Comparison of ENCODE assay signal across 12 cellular contexts in the genomic region with DNA sequence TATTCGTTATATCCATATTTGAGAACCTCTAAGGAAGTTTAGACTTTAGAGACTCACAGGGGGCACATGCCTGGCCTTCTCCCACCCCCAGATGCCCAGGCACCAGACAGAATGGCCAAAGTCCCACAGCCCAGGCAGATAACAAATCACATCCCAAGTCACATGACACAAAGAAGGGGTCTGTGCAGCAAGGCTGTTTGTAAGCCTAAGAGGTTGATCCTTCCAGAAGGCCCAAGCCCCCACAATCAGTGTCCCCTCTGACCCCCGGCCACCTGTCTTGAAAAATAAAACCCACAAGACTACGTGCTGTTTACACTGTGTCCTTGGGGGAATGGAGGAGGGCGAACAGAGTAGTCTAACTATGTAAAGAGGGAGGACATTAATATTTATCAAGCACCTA. TPM values are rescaled to one million over a fixed set of nuclear protein-coding genes. Genes with fewer than 3 reads are reported as not detected.
DNase-seq lines count a peak whose midpoint lies in the region; ATAC-seq and TF ChIP-seq lines count a peak whose summit lies in the region.
"Had no signal": no experiment of that assay in that cellular context is flagged by ENCODE, and none has a peak within 500 bp of the region (broad histone marks: within the 10 kb centered on the region; RNA-seq: fewer than 3 reads in every experiment).

No MANE protein-coding gene starts in this region.

- peak; percentile 54 for DNase-seq in SK-N-SH
- no peak for DNase-seq in T-helper 17 cell
- DNase-seq in hepatocyte (ENCODE audit: low spot score): no peak
- no peak for DNase-seq in smooth muscle cell (lab: John Stamatoyannopoulos, UW; ENCODE audit: unreplicated experiment)
- no peak for DNase-seq in HuH-7.5 (ENCODE audit: low spot score)
- DNase-seq in NCI-H1436 treated with DMSO at 0.1 percent for 48 hours (lab: John Stamatoyannopoulos, UW): no peak
- DNase-seq: activated CD4-positive, alpha-beta T cell treated with anti-CD3 and anti-CD28 coated beads for 4 hours; H7 had no signal

- H3K36me3 ChIP-seq in SK-N-SH (replicated peaks in 1 of 2; ENCODE audit: control insufficient read depth in 1 of 2, insufficient read depth in 2 of 2, low read length in 1 of 2): peaks cover 0 to 5% of the 10 kb centered on the region in 2 experiments
- no peaks in the 10 kb centered on the region for H3K36me3 ChIP-seq in hepatocyte (replicated peaks; ENCODE audit: insufficient read depth, low read depth)
- no peaks in the 10 kb centered on the region for H3K36me3 ChIP-seq in smooth muscle cell (ENCODE audit: low read depth)

- WGBS in SK-N-SH (ENCODE audit: low lambda C conversion rate): 67% methylated on average over 4 of the region's 4 CpGs
- 54% methylated on average over 4 of the region's 4 CpGs for WGBS in hepatocyte (ENCODE audit: low lambda C conversion rate, missing lambda C conversion rate)
- 88% methylated on average over 4 of the region's 4 CpGs for WGBS in smooth muscle cell (ENCODE audit: low lambda C conversion rate)

- no peak for TF ChIP-seq EP300 in SK-N-SH (IDR thresholded peaks at IDR 0.05; ENCODE audit: borderline replicate concordance in 1 of 2, low read depth in 1 of 2, low read length in 1 of 2)

- peak overlapping the region; percentile 86 for H3K4me2 ChIP-seq in SK-N-SH
- H3K4me2 ChIP-seq in hepatocyte: peak overlapping the region; percentile 91
- peak overlapping the region; percentile 98 for H3K4me2 ChIP-seq in smooth muscle cell

- peak overlapping the region; percentile 79 for H3K4me3 Mint-ChIP-seq in T-helper 17 cell

- peak overlapping the region; percentile 98 for H3K27ac Mint-ChIP-seq in T-helper 17 cell

- H3K9me3 ChIP-seq in SK-N-SH: no peaks in the 10 kb centered on the region
- H3K9me3 ChIP-seq in T-helper 17 cell (ENCODE audit: control insufficient read depth, low read length, poor library complexity, severe bottlenecking): no peaks in the 10 kb centered on the region
- H3K9me3 ChIP-seq in hepatocyte (ENCODE audit: low read depth): no peaks in the 10 kb centered on the region
- no peaks in the 10 kb centered on the region for H3K9me3 ChIP-seq in smooth muscle cell (replicated peaks; ENCODE audit: low read depth)

- H3K9me2 ChIP-seq in SK-N-SH: no peaks in the 10 kb centered on the region
- no peaks in the 10 kb centered on the region for H3K9me2 ChIP-seq in hepatocyte (replicated peaks; ENCODE audit: insufficient read depth)

- H3K36me3 Mint-ChIP-seq in T-helper 17 cell (ENCODE audit: low read depth): no peaks in the 10 kb centered on the region

- H3K9ac ChIP-seq in SK-N-SH (no peak overlapping the region), smooth muscle cell (ENCODE audit: low read depth) (no peak overlapping the region)

- H3F3A ChIP-seq in SK-N-SH (replicated peaks; ENCODE audit: insufficient read depth): peaks cover 33% of the 10 kb centered on the region
- H3F3A ChIP-seq in smooth muscle cell (ENCODE audit: low read depth): peaks cover 27% of the 10 kb centered on the region

- no peak overlapping the region for H3K4me3 ChIP-seq in SK-N-SH (ENCODE audit: low read depth in 2 of 2, low read length in 1 of 2)
- H3K4me3 ChIP-seq in hepatocyte: no peak overlapping the region
- no peak overlapping the region for H3K4me3 ChIP-seq in smooth muscle cell
- H3K4me3 ChIP-seq: skin epidermis had no signal

- ATAC-seq in SK-N-SH treated with all-trans-retinoic acid at 6 μM for 48 hours (no peak), T-helper 17 cell (no peak), HG03565 (IDR thresholded peaks at IDR 0.05; ENCODE audit: unreplicated experiment) (no peak)

- H3K27ac ChIP-seq in SK-N-SH (ENCODE audit: low read depth in 2 of 2, low read length in 1 of 2) (peak overlapping the region in 1 of 2 experiments; percentile 99; a peak in 2 of 4 replicates), hepatocyte (peak overlapping the region; percentile 14), smooth muscle cell (ENCODE audit: low read depth) (peak overlapping the region; percentile 100)
- H3K27ac ChIP-seq: 22Rv1 had no signal

- TF ChIP-seq RAD21 in SK-N-SH (IDR thresholded peaks at IDR 0.05; ENCODE audit: low read length): no peak

- peaks cover 100% of the 10 kb centered on the region for H3K79me2 ChIP-seq in SK-N-SH (ENCODE audit: insufficient read depth)
- peaks cover 100% of the 10 kb centered on the region for H3K79me2 ChIP-seq in hepatocyte
- peaks cover 99% of the 10 kb centered on the region for H3K79me2 ChIP-seq in smooth muscle cell (ENCODE audit: low read depth)

- no peaks in the 10 kb centered on the region for H3K27me3 ChIP-seq in SK-N-SH (ENCODE audit: insufficient read depth)
- no peaks in the 10 kb centered on the region for H3K27me3 ChIP-seq in hepatocyte
- no peaks in the 10 kb centered on the region for H3K27me3 ChIP-seq in smooth muscle cell (ENCODE audit: low read depth)

- peaks cover 73 to 74% of the 10 kb centered on the region in 2 experiments for H3K4me1 ChIP-seq in SK-N-SH (ENCODE audit: control insufficient read depth in 1 of 2, insufficient read depth in 2 of 2, low read depth in 1 of 2, low read length in 1 of 2)
- H3K4me1 ChIP-seq in hepatocyte (ENCODE audit: insufficient read depth): peaks cover 78% of the 10 kb centered on the region
- peaks cover 66% of the 10 kb centered on the region for H3K4me1 ChIP-seq in smooth muscle cell (ENCODE audit: low read depth)

- TF ChIP-seq CTCF in SK-N-SH (IDR thresholded peaks at IDR 0.05) (no peak), hepatocyte (IDR thresholded peaks at IDR 0.05; ENCODE audit: poor library complexity) (no peak), smooth muscle cell (IDR thresholded peaks at IDR 0.05; ENCODE audit: borderline replicate concordance, insufficient read depth, poor library complexity, severe bottlenecking) (no peak)

- no peak overlapping the region for H2AFZ ChIP-seq in SK-N-SH (ENCODE audit: low read depth)
- no peak overlapping the region for H2AFZ ChIP-seq in hepatocyte
- H2AFZ ChIP-seq in smooth muscle cell (ENCODE audit: low read depth): no peak overlapping the region

- CTCF ChIA-PET in SK-N-SH (lab: Yijun Ruan, JAX): interaction anchor here (1.4 to 1.8 kb wide), 2 partner anchors 9 to 39 kb away, joined by 5 to 9 read pairs; no protein-coding TSS in a partner anchor

- POLR2A ChIA-PET in SK-N-SH (lab: Yijun Ruan, JAX): no interaction called here

- H3K27me3 Mint-ChIP-seq in T-helper 17 cell: no peaks in the 10 kb centered on the region

- peaks cover 69% of the 10 kb centered on the region for H3K4me1 Mint-ChIP-seq in T-helper 17 cell

- H4K20me1 ChIP-seq in SK-N-SH (ENCODE audit: insufficient read depth) (peaks cover 89% of the 10 kb centered on the region), hepatocyte (ENCODE audit: insufficient read depth, poor library complexity, severe bottlenecking) (peaks cover 91% of the 10 kb centered on the region), smooth muscle cell (ENCODE audit: low read depth) (peaks cover 91% of the 10 kb centered on the region)

TF ChIP-seq in SK-N-SH, 30 proteins besides CTCF, POLR2A, EP300 and RAD21 (continues in another document):
- TF ChIP-seq USF2 (IDR thresholded peaks at IDR 0.05; ENCODE audit: borderline replicate concordance, low read depth, low read length) (peak; percentile 15; the same call in 1 of the 2 replicates), SMC3 (IDR thresholded peaks at IDR 0.05; ENCODE audit: low read depth, low read length) (no peak), FOXJ3 (CRISPR knock-in tag; IDR thresholded peaks at IDR 0.05) (no peak), EZH2phosphoT487 (IDR thresholded peaks at IDR 0.05; ENCODE audit: borderline replicate concordance, low read depth) (no peak)

TF ChIP-seq in SK-N-SH treated with all-trans-retinoic acid at 6 μM for 48 hours, 23 proteins besides CTCF, POLR2A, EP300 and RAD21:
- TF ChIP-seq ZNF70 (CRISPR knock-in tag; IDR thresholded peaks at IDR 0.05) (no peak), ZFP3 (CRISPR knock-in tag; IDR thresholded peaks at IDR 0.05) (no peak), BACH2 (CRISPR knock-in tag; IDR thresholded peaks at IDR 0.05; ENCODE audit: borderline replicate concordance) (no peak), ZNF565 (CRISPR knock-in tag; conservative IDR thresholded peaks at IDR 0.05; ENCODE audit: low read depth) (no peak), OSR1 (CRISPR knock-in tag; IDR thresholded peaks at IDR 0.05) (no peak), PPARA (CRISPR knock-in tag; IDR thresholded peaks at IDR 0.05; ENCODE audit: borderline replicate concordance) (no peak), ISL1 (CRISPR knock-in tag; IDR thresholded peaks at IDR 0.05) (no peak), CSDC2 (CRISPR knock-in tag; IDR thresholded peaks at IDR 0.05) (no peak), TCF4 (CRISPR knock-in tag; IDR thresholded peaks at IDR 0.05; ENCODE audit: borderline replicate concordance) (no peak), ARNTL (CRISPR knock-in tag; IDR thresholded peaks at IDR 0.05; ENCODE audit: borderline replicate concordance, low read depth) (no peak), TOX (CRISPR knock-in tag; IDR thresholded peaks at IDR 0.05; ENCODE audit: borderline replicate concordance) (no peak), ZFP30 (CRISPR knock-in tag; IDR thresholded peaks at IDR 0.05) (no peak), RARB (CRISPR knock-in tag; IDR thresholded peaks at IDR 0.05) (no peak)

RNA-seq across cellular contexts. Expression of gene CTDSP2, which starts 5.1 kb away (rescaled TPM):
- polyA plus RNA-seq in SK-N-SH (2012; rRNA removed): 117 and 119 TPM in 2 replicates
- 87.3 and 102 TPM in 2 replicates for polyA plus RNA-seq in SK-N-SH (2012; cell fraction: cytosol; rRNA removed)
- 145 and 147 TPM in 2 replicates for polyA plus RNA-seq in SK-N-SH (2012; cell fraction: nucleus; rRNA removed)
- 100 to 1,000 TPM; 114 to 132 TPM for total RNA-seq in T-helper 17 cell
- 96.8 and 107 TPM in 2 replicates for total RNA-seq in hepatocyte
- polyA plus RNA-seq in hepatocyte: 59.3 and 75.9 TPM in 2 replicates
- total RNA-seq in smooth muscle cell: 77.4 and 86.7 TPM in 2 replicates
- 61.7 and 62.0 TPM in 2 replicates for polyA plus RNA-seq in smooth muscle cell

RNA-seq across cellular contexts. Expression of gene AVIL, which starts 22.9 kb away (rescaled TPM):
- 4.7 and 5.2 TPM in 2 replicates for polyA plus RNA-seq in SK-N-SH (2012; rRNA removed)
- polyA plus RNA-seq in SK-N-SH (2012; cell fraction: cytosol; rRNA removed): 1.2 and 1.4 TPM in 2 replicates
- 29.9 and 32.6 TPM in 2 replicates for polyA plus RNA-seq in SK-N-SH (2012; cell fraction: nucleus; rRNA removed)
- total RNA-seq in T-helper 17 cell: 1 to 10 TPM; 1.3 to 1.4 TPM
- 1.0 and 2.4 TPM in 2 replicates for total RNA-seq in hepatocyte
- 0.93 and 1.3 TPM in 2 replicates for polyA plus RNA-seq in hepatocyte
- 7.0 and 17.1 TPM in 2 replicates for total RNA-seq in smooth muscle cell
- 1.2 and 9.1 TPM in 2 replicates for polyA plus RNA-seq in smooth muscle cell

RNA-seq across cellular contexts. Expression of gene TSFM, which starts 58.9 kb away (rescaled TPM):
- 23.0 and 28.7 TPM in 2 replicates for polyA plus RNA-seq in SK-N-SH (2012; rRNA removed)
- 21.6 and 24.8 TPM in 2 replicates for polyA plus RNA-seq in SK-N-SH (2012; cell fraction: cytosol; rRNA removed)
- 22.6 and 32.2 TPM in 2 replicates for polyA plus RNA-seq in SK-N-SH (2012; cell fraction: nucleus; rRNA removed)
- 10 to 100 TPM; 12.5 to 17.9 TPM for total RNA-seq in T-helper 17 cell
- total RNA-seq in hepatocyte: 15.7 and 25.9 TPM in 2 replicates
- 38.9 and 46.8 TPM in 2 replicates for polyA plus RNA-seq in hepatocyte
- 14.5 and 16.8 TPM in 2 replicates for total RNA-seq in smooth muscle cell
- 24.0 and 28.5 TPM in 2 replicates for polyA plus RNA-seq in smooth muscle cell
